31 cellular contexts compared by ENCODE assay signal in genomic region chr6:51574040-51574439, GRCh38.
"Had no signal": no experiment of that assay in that cellular context is flagged by ENCODE, and none has a peak within 500 bp of the region (broad histone marks: within the 10 kb centered on the region; RNA-seq: fewer than 3 reads in every experiment).

No MANE protein-coding gene starts in this region.

- H3K4me3 ChIP-seq: adrenal gland, ascending aorta, body of pancreas, breast epithelium, cardiac muscle cell had no signal

- H3K9me3 ChIP-seq: adrenal gland, ascending aorta, body of pancreas had no signal

- H3K36me3 ChIP-seq: adrenal gland, ascending aorta, brain microvascular endothelial cell, breast epithelium, cardiac muscle cell had no signal

- DNase-seq: activated effector memory CD4-positive, alpha-beta T cell treated with anti-CD3 and anti-CD28 coated beads, Interleukin-2, amount 50 U/mL, for 16 hours; activated effector memory CD4-positive, alpha-beta T cell treated with Interleukin-2 at 50 U/mL for 16 hours; activated gamma-delta T cell; activated gamma-delta T cell treated with Interleukin-2 at 50 U/mL for 16 hours; activated naive CD4-positive, alpha-beta T cell; activated naive CD4-positive, alpha-beta T cell treated with anti-CD3 and anti-CD28 coated beads for 36 hours; activated naive CD4-positive, alpha-beta T cell treated with anti-CD3 and anti-CD28 coated beads, Interleukin-2, amount 10 ng/mL, durations not matched to agents 7 days and 5 days; activated naive CD4-positive, alpha-beta T cell treated with anti-CD3 and anti-CD28 coated beads, Interleukin-2, amount 50 U/mL, for 16 hours; activated naive CD4-positive, alpha-beta T cell treated with Interleukin-2 at 50 U/mL for 16 hours; activated naive CD8-positive, alpha-beta T cell treated with anti-CD3 and anti-CD28 coated beads for 36 hours; activated naive CD8-positive, alpha-beta T cell treated with anti-CD3 and anti-CD28 coated beads, Interleukin-2, amount 10 ng/mL, durations not matched to agents 7 days and 5 days; activated naive CD8-positive, alpha-beta T cell treated with anti-CD3 and anti-CD28 coated beads, Interleukin-2, amount 50 U/mL, for 24 hours; activated T-cell treated with anti-CD3 and anti-CD28 coated beads, Interleukin-2, amount 50 U/mL, for 24 hours; activated T-cell treated with anti-CD3 and anti-CD28 coated beads, Interleukin-2, amount 50 U/mL, for 4 hours; activated T-cell treated with anti-CD3 and anti-CD28 coated beads, Interleukin-2, amount 50 U/mL, for 48 hours; activated T-cell treated with anti-CD3 and anti-CD28 coated beads, Interleukin-2, amount 50 U/mL, for 72 hours; adrenal gland; amniotic stem cell; amygdala; anterior cingulate cortex; aorta; body of pancreas; brain microvascular endothelial cell; caudate nucleus; central memory CD4-positive, alpha-beta T cell; cerebellar nuclear complex had no signal

- H3K4me1 ChIP-seq: adrenal gland, ascending aorta, body of pancreas, breast epithelium had no signal

- ATAC-seq: activated naive CD4-positive, alpha-beta T cell treated with anti-CD3 and anti-CD28 coated beads, Interleukin-2, amount 50 U/mL, for 72 hours; activated naive CD8-positive, alpha-beta T cell treated with anti-CD3 and anti-CD28 coated beads, Interleukin-2, amount 50 U/mL, for 24 hours; activated T-cell treated with anti-CD3 and anti-CD28 coated beads, Interleukin-2, amount 50 U/mL, for 4 hours; activated T-cell treated with anti-CD3 and anti-CD28 coated beads, Interleukin-2, amount 50 U/mL, for 72 hours; activated T-helper 17 cell treated with anti-CD3 and anti-CD28 coated beads, Interleukin-2, amount 50 U/mL, for 72 hours; body of pancreas had no signal

- H3K27ac ChIP-seq: adrenal gland, ascending aorta, body of pancreas, brain microvascular endothelial cell, breast epithelium, cardiac muscle cell had no signal

- H3K27me3 ChIP-seq: adrenal gland, ascending aorta, body of pancreas, brain microvascular endothelial cell, breast epithelium, cardiac muscle cell had no signal
